Comparison of ENCODE assay signal across 8 cellular contexts in genomic region chr11:78045851-78046485, GRCh38. TPM values are rescaled to one million over a fixed set of nuclear protein-coding genes. Genes with fewer than 3 reads are reported as not detected.
A peak's percentile ranks its signal among the peaks of the same experiment; 100 is the strongest.
DNase-seq lines count a peak whose midpoint lies in the region; ATAC-seq and TF ChIP-seq lines count a peak whose summit lies in the region.

No MANE protein-coding gene starts in this region.

- peak; percentile 86 for DNase-seq in G401 (ENCODE audit: low spot score)
- peak; percentile 59 for DNase-seq in NCI-H2196 treated with DMSO at 0.1 percent for 48 hours (lab: John Stamatoyannopoulos, UW; ENCODE audit: unreplicated experiment)
- peak; percentile 62 to 76 for DNase-seq in activated CD4-positive, alpha-beta T cell treated with anti-CD3 and anti-CD28 coated beads for 4 hours
- DNase-seq in choroid plexus epithelial cell (ENCODE audit: low read depth), result peak; percentile 64
- peak; percentile 61 to 88 for DNase-seq in left colon
- peak; percentile 81 to 85 for DNase-seq in stimulated activated CD4-positive, alpha-beta T cell treated with anti-CD3 and anti-CD28 coated beads, Interleukin-2, amount 100 ng/mL, for 24 hours

- ATAC-seq in HG02973 (IDR thresholded peaks at IDR 0.05; ENCODE audit: unreplicated experiment), result peak; percentile 60
- ATAC-seq in left colon, result peak; percentile 75
- ATAC-seq in GM21717 (IDR thresholded peaks at IDR 0.05; ENCODE audit: unreplicated experiment), result no peak

- peak; percentile 69 for TF ChIP-seq CTCF in choroid plexus epithelial cell (conservative IDR thresholded peaks at IDR 0.05; ENCODE audit: low read depth, low read length)

- in situ Hi-C loops in G401 (cut with HindIII; ENCODE audit: low sequenced_read_pairs), result no loop called here

- intact Hi-C loops in left colon (cut with DNase I, micrococcal nuclease), result no loop called here

- peak overlapping the region; percentile 61 for H3K4me3 ChIP-seq in choroid plexus epithelial cell (ENCODE audit: low read depth, low read length)

RNA-seq across cellular contexts. Expression of gene THRSP, which starts 17.7 kb away (rescaled TPM):
- total RNA-seq in G401 (2014; rRNA removed; shearing (Covaris generic)), result not detected in 2 replicates
- under 1 TPM in 1 of 2 donors, not detected in 1; 0.22 TPM for total RNA-seq in left colon

RNA-seq across cellular contexts. Expression of gene KCTD14, which starts 22.9 kb away (rescaled TPM):
- 9.6 and 16.9 TPM in 2 replicates for total RNA-seq in G401 (2014; rRNA removed; shearing (Covaris generic))
- 10 to 100 TPM; 11.9 to 13.8 TPM for total RNA-seq in left colon

RNA-seq across cellular contexts. Expression of gene NDUFC2, which starts 33.7 kb away (rescaled TPM):
- 175 and 183 TPM in 2 replicates for total RNA-seq in G401 (2014; rRNA removed; shearing (Covaris generic))
- total RNA-seq in left colon, result 100 to 1,000 TPM; 208 to 225 TPM

RNA-seq across cellular contexts. Expression of gene INTS4, which starts 51.5 kb away (rescaled TPM):
- total RNA-seq in G401 (2014; rRNA removed; shearing (Covaris generic)), result 16.8 and 23.0 TPM in 2 replicates
- total RNA-seq in left colon, result 10 to 100 TPM; 23.2 to 23.4 TPM
